In genomic region chr2:64745562-64745961, GRCh38 we compare ENCODE assay signal across 21 cellular contexts.
"Had no signal": no experiment of that assay in that cellular context is flagged by ENCODE, and none has a peak within 500 bp of the region (broad histone marks: within the 10 kb centered on the region; RNA-seq: fewer than 3 reads in every experiment).

No MANE protein-coding gene starts in this region.

- H3K36me3 ChIP-seq: neutrophil, transverse colon, vagina had no signal

- H3K4me3 ChIP-seq: body of pancreas, coronary artery, skin epidermis, transverse colon, vagina had no signal

- H3K9me3 ChIP-seq: body of pancreas, neutrophil, transverse colon, vagina had no signal

- H3K27ac ChIP-seq: body of pancreas, coronary artery, neutrophil, skin epidermis, transverse colon, vagina had no signal

- ATAC-seq: body of pancreas, esophagus mucosa, left ventricle myocardium superior, natural killer cell had no signal

- DNase-seq: activated CD4-positive, alpha-beta T cell treated with anti-CD3 and anti-CD28 coated beads, Interleukin-2, amount 10 ng/mL, durations not matched to agents 24 days and 14 days; activated CD4-positive, CD25-positive, alpha-beta regulatory T cell; activated CD8-positive, alpha-beta memory T cell treated with anti-CD3 and anti-CD28 coated beads for 24 hours; activated naive CD8-positive, alpha-beta T cell treated with anti-CD3 and anti-CD28 coated beads for 36 hours; amygdala; body of pancreas; hippocampal formation; kidney glomerular epithelial cell; left ventricle myocardium superior; natural killer cell; posterior cingulate gyrus; retina; stimulated activated CD4-positive, alpha-beta T cell treated with anti-CD3 and anti-CD28 coated beads, Interleukin-4, amount 100 ng/mL, for 24 hours; stimulated activated naive CD4-positive, alpha-beta T cell treated with Interleukin-2 at 50 U/mL for 16 hours; substantia nigra; transverse colon had no signal

- H3K27me3 ChIP-seq: body of pancreas, neutrophil, transverse colon, vagina had no signal
